9 cellular contexts compared by ENCODE assay signal in genomic region chr7:23758839-23759238, GRCh38. TPM values are rescaled to one million over a fixed set of nuclear protein-coding genes. Genes with fewer than 3 reads are reported as not detected.
DNase-seq lines count a peak whose midpoint lies in the region; ATAC-seq, FAIRE-seq and TF ChIP-seq lines count a peak whose summit lies in the region.
"Not testable (repeated sequence)": the region's sequence is repeated elsewhere in the genome, so short reads cannot be mapped to it uniquely, and the experiment has no call there.
"Had no signal": no experiment of that assay in that cellular context is flagged by ENCODE, and none has a peak within 500 bp of the region (broad histone marks: within the 10 kb centered on the region; RNA-seq: fewer than 3 reads in every experiment).

No MANE protein-coding gene starts in this region.

- DNase-seq in DMS53 (lab: John Stamatoyannopoulos, UW), result peak; percentile 34
- DNase-seq in NCI-H226, result peak; percentile 49
- DNase-seq in bronchial epithelial cell (ENCODE audit: low read depth), result peak; percentile 22
- not testable (repeated sequence) for DNase-seq in HepG2 (ENCODE audit: low spot score); mucosa of descending colon

- not testable (repeated sequence) for H3K4me1 ChIP-seq in HepG2 (ENCODE audit: insufficient read depth, low read length); mucosa of descending colon (ENCODE audit: low read depth)

- not testable (repeated sequence) for H2AFZ ChIP-seq in HepG2 (ENCODE audit: low read length)

- peak overlapping the region; percentile 67; the same call in 1 of the 2 replicates for H3K27ac ChIP-seq in VCaP
- H3K27ac ChIP-seq in HepG2 (ENCODE audit: extremely low read length, insufficient read depth, low read length), result not testable (repeated sequence)

- H3K27me3 ChIP-seq in bronchial epithelial cell (ENCODE audit: control insufficient read depth, insufficient read depth, low read length); HepG2 (ENCODE audit: control insufficient read depth in 1 of 2, insufficient read depth in 2 of 2, low read length in 2 of 2): not testable (repeated sequence)

- CTCF ChIA-PET in HepG2 (lab: Yijun Ruan, JAX; ENCODE audit: low intra/inter-chr PET ratio, low total read pairs), result not testable (repeated sequence)

- not testable (repeated sequence) for H3K36me3 ChIP-seq in bronchial epithelial cell (ENCODE audit: control insufficient read depth, insufficient read depth, low read length); HepG2 (replicated peaks in 1 of 2; ENCODE audit: control insufficient read depth in 1 of 2, insufficient read depth in 2 of 2, low read length in 2 of 2); mucosa of descending colon (ENCODE audit: low read depth)

- TF ChIP-seq EP300 in HepG2 (IDR thresholded peaks at IDR 0.05; ENCODE audit: low read depth in 2 of 2, low read length in 2 of 2); HepG2 (CRISPR knock-in tag; IDR thresholded peaks at IDR 0.05; ENCODE audit: borderline replicate concordance): not testable (repeated sequence)

- TF ChIP-seq CTCF in VCaP (conservative IDR thresholded peaks at IDR 0.05); bronchial epithelial cell (IDR thresholded peaks at IDR 0.05; ENCODE audit: insufficient read depth, low read length, severe bottlenecking); HepG2 (CRISPR knock-in tag; IDR thresholded peaks at IDR 0.05); mucosa of descending colon (IDR thresholded peaks at IDR 0.05): not testable (repeated sequence)

- not testable (repeated sequence) for H3K4me3 ChIP-seq in bronchial epithelial cell (ENCODE audit: low read depth, low read length); HepG2 (replicated peaks in 1 of 3; ENCODE audit: insufficient read depth in 1 of 3, low read depth in 2 of 3, low read length in 3 of 3); mucosa of descending colon

- POLR2A ChIA-PET in HepG2 (lab: Yijun Ruan, JAX), result not testable (repeated sequence)

- not testable (repeated sequence) for H3K9ac ChIP-seq in HepG2 (ENCODE audit: insufficient read depth, low read depth, low read length)

- 9% methylated on average over 3 of the region's 3 CpGs for WGBS in HepG2 (ENCODE audit: low lambda C conversion rate)

- not testable (repeated sequence) for FAIRE-seq in bronchial epithelial cell (lab: Jason Lieb, UNC); HepG2 (lab: Jason Lieb, UNC)

- ATAC-seq in HepG2, result not testable (repeated sequence)
- peak; percentile 41 for ATAC-seq in mucosa of descending colon

- intact Hi-C loops in HepG2 (cut with micrococcal nuclease; ENCODE audit: unreplicated experiment); mucosa of descending colon (cut with DNase I, micrococcal nuclease): not testable (repeated sequence)

- not testable (repeated sequence) for H3K79me2 ChIP-seq in HepG2 (ENCODE audit: insufficient read depth, low read length)

- in situ Hi-C loops in HepG2 (cut with HindIII; ENCODE audit: extremely low pct_ligation_motif_present, low pct_unique_long_range_greater_than_20kb), result not testable (repeated sequence)

- not testable (repeated sequence) for H4K20me1 ChIP-seq in HepG2 (ENCODE audit: insufficient read depth, low read length)

- not testable (repeated sequence) for TF ChIP-seq RAD21 in HepG2 (CRISPR knock-in tag; IDR thresholded peaks at IDR 0.05)

- BruUV-seq in HepG2 (replicated peaks; lab: Mats Ljungman, UMichigan), result not testable (repeated sequence)

- not testable (repeated sequence) for H3K4me2 ChIP-seq in HepG2 (ENCODE audit: low read depth, low read length)

- not testable (repeated sequence) for TF ChIP-seq POLR2A in HepG2 (IDR thresholded peaks at IDR 0.05; ENCODE audit: insufficient read depth in 1 of 2, low read depth in 2 of 2, low read length in 2 of 2)

- H3K9me3 ChIP-seq in HepG2 (ENCODE audit: low read length); mucosa of descending colon: not testable (repeated sequence)

TF ChIP-seq in HepG2, 621 proteins besides CTCF, POLR2A, EP300 and RAD21:
- TF ChIP-seq ATF7 (IDR thresholded peaks at IDR 0.05), result peak; percentile 75; the same call in 1 of the 2 replicates
- TF ChIP-seq ATF7 (CRISPR knock-in tag; IDR thresholded peaks at IDR 0.05), result not testable (repeated sequence)

RNA-seq across cellular contexts. Expression of gene STK31, which starts 48.8 kb away (rescaled TPM):
- under 0.01 and 0.26 TPM in 2 replicates for total RNA-seq in bronchial epithelial cell
- not detected in 2 replicates for total RNA-seq in HepG2 (2016; rRNA removed; fragmentation: Illumina TruSeq; extraction: Trizol)
- not detected in 2 replicates for total RNA-seq in HepG2 (2016; cell fraction: cytosol; rRNA removed; fragmentation: Illumina TruSeq; extraction: Trizol; ENCODE audit: low read depth)
- not detected in 2 replicates for total RNA-seq in HepG2 (2016; cell fraction: insoluble cytoplasmic fraction; rRNA removed; fragmentation: Illumina TruSeq; extraction: Trizol)
- total RNA-seq in HepG2 (2016; cell fraction: membrane; rRNA removed; fragmentation: Illumina TruSeq; extraction: Trizol), result not detected in 2 replicates
- not detected in 2 replicates for total RNA-seq in HepG2 (2016; cell fraction: nucleus; rRNA removed; fragmentation: Illumina TruSeq; extraction: Trizol)
- not detected in 2 replicates for polyA plus RNA-seq in HepG2 (2011; rRNA removed)
- not detected in 2 replicates for polyA plus RNA-seq in HepG2 (2011; cell fraction: cytosol; rRNA removed)
- polyA plus RNA-seq in HepG2 (2011; cell fraction: nucleus; rRNA removed), result not detected in 2 replicates
- polyA plus RNA-seq in HepG2 (2012), result 0.05 TPM in 1 of 2 replicates, not detected in the other
- not detected in 2 replicates for polyA plus RNA-seq in HepG2 (2016; cell fraction: cytosol; fragmentation: Illumina TruSeq; extraction: Trizol; ENCODE audit: low read depth)
- polyA plus RNA-seq in HepG2 (2016; cell fraction: insoluble cytoplasmic fraction; fragmentation: Illumina TruSeq; extraction: Trizol; ENCODE audit: low read depth), result not detected in 2 replicates
- polyA plus RNA-seq in HepG2 (2016; cell fraction: membrane; fragmentation: Illumina TruSeq; extraction: Trizol; ENCODE audit: low read depth), result not detected in 2 replicates
- polyA plus RNA-seq in HepG2 (2016; cell fraction: nucleus; fragmentation: Illumina TruSeq; extraction: Trizol; ENCODE audit: insufficient read depth, low read depth), result not detected in 2 replicates
- polyA minus RNA-seq in HepG2 (2011; rRNA and poly(A)+ RNA removed; ENCODE audit: low replicate concordance), result not detected in 2 replicates
- polyA minus RNA-seq in HepG2 (2011; cell fraction: cytosol; rRNA and poly(A)+ RNA removed), result not detected in 2 replicates
- polyA minus RNA-seq in HepG2 (2011; cell fraction: nucleus; rRNA and poly(A)+ RNA removed), result not detected in 2 replicates
- total RNA-seq in mucosa of descending colon, result 1 to 10 TPM in 1 of 3 donors, under 1 TPM in 2; 0.38 to 1.3 (median 0.65) TPM
- total RNA-seq: HFFc6 had no signal
- polyA plus RNA-seq: BJ; CD4-positive, alpha-beta memory T cell had no signal
